In the genomic region with DNA sequence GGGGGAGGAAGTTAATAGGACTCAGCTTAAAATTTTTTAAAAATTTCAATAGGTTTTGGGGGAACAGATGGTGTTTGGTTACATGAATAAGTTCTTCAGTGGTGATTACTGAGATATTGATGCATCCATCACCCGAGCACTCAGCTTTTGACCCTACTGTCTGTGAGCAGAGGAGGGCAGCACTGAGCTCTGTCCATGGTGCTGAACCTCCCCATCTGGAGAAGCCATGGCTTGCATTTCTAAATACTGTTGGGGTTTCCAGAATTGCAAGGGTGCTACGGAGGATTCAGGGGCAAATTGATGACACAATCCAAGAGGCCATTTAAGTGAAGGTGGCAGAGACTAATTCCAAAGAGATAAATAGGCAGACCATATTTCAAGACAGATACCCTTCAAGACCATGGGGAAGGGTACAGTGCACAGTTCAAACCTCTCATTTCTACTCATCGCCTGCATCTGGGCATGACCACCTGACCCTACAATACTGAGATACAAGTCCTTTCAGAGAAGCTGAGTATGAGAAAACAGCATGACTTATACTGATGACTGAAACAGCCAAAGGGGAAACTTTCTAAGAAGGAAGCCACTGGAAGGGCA, we compare ENCODE assay signal across 9 cellular contexts. TPM values are rescaled to one million over a fixed set of nuclear protein-coding genes. Genes with fewer than 3 reads are reported as not detected.
A peak's percentile ranks its signal among the peaks of the same experiment; 100 is the strongest.
DNase-seq lines count a peak whose midpoint lies in the region; ATAC-seq and TF ChIP-seq lines count a peak whose summit lies in the region.
"Had no signal": no experiment of that assay in that cellular context is flagged by ENCODE, and none has a peak within 500 bp of the region (broad histone marks: within the 10 kb centered on the region; RNA-seq: fewer than 3 reads in every experiment).

No MANE protein-coding gene starts in this region.

- H2AFZ ChIP-seq in Karpas-422 (ENCODE audit: low read length) (no peak overlapping the region), mammary epithelial cell (ENCODE audit: low read depth, low read length) (no peak overlapping the region)

- 33% methylated on average over 3 of the region's 3 CpGs for WGBS in mammary epithelial cell (ENCODE audit: low coverage, missing lambda C conversion rate)

- in situ Hi-C loops in mammary epithelial cell (cut with MboI; ENCODE audit: low sequenced_read_pairs in 2 of 2) = no loop called here

- H3K27me3 ChIP-seq in Karpas-422 (ENCODE audit: low read length) (no peaks in the 10 kb centered on the region), mammary epithelial cell (ENCODE audit: insufficient read depth, low read length) (no peaks in the 10 kb centered on the region)

- TF ChIP-seq CTCF in VCaP (conservative IDR thresholded peaks at IDR 0.05) = 0 out of 2 replicates have a peak, but pooled peaks have one; percentile 6
- peak; percentile 23 to 42 for TF ChIP-seq CTCF in mammary epithelial cell (conservative IDR thresholded peaks at IDR 0.05 in 1 of 2, IDR thresholded peaks at IDR 0.05 in 1 of 2; ENCODE audit: extremely low read depth in 1 of 2, insufficient read depth in 1 of 2, low read depth in 1 of 2, low read length in 2 of 2)

- H3K27ac ChIP-seq in Karpas-422 (ENCODE audit: low read length) (no peak overlapping the region), VCaP (no peak overlapping the region), mammary epithelial cell (ENCODE audit: insufficient read depth, low read depth, low read length) (no peak overlapping the region)

- CTCF ChIA-PET in mammary epithelial cell (lab: Charles Lee; ENCODE audit: low non-redundant PET) = no interaction called here

- dilution Hi-C loops in mammary epithelial cell (cut with HindIII; ENCODE audit: low sequenced_read_pairs) = no loop called here

- no peaks in the 10 kb centered on the region for H3K4me1 ChIP-seq in Karpas-422 (ENCODE audit: low read length)
- no peaks in the 10 kb centered on the region for H3K4me1 ChIP-seq in mammary epithelial cell (ENCODE audit: insufficient read depth, low read length)

- H3K79me2 ChIP-seq in Karpas-422 (ENCODE audit: low read length) (no peaks in the 10 kb centered on the region), mammary epithelial cell (ENCODE audit: insufficient read depth, low read length) (no peaks in the 10 kb centered on the region)

- H3K9me2 ChIP-seq in Karpas-422 (replicated peaks; ENCODE audit: insufficient read depth, low read length) = no peaks in the 10 kb centered on the region

- ATAC-seq in left colon = peak; percentile 70
- no peak for ATAC-seq in GM21515 (IDR thresholded peaks at IDR 0.05; ENCODE audit: unreplicated experiment)

- H3K36me3 ChIP-seq in Karpas-422 (ENCODE audit: insufficient read depth, low read length) = no peaks in the 10 kb centered on the region
- H3K36me3 ChIP-seq in mammary epithelial cell (ENCODE audit: insufficient read depth, low read length) = no peaks in the 10 kb centered on the region

- DNase-seq in DMS53 (lab: John Stamatoyannopoulos, UW) (peak; percentile 78), Karpas-422 (peak; percentile 88), mammary epithelial cell (peak; percentile 67), left colon (peak; percentile 32 to 82), GOT3 (lab: John Stamatoyannopoulos, UW) (no peak)
- DNase-seq in stimulated activated CD4-positive, alpha-beta T cell treated with anti-CD3 and anti-CD28 coated beads, TNF-alpha, amount 100 ng/mL, for 24 hours (ENCODE audit: low read depth in 3 of 3) = peak; percentile 25 to 42 (median 42)

- intact Hi-C loops in mammary epithelial cell (cut with micrococcal nuclease) (no loop called here), left colon (cut with DNase I, micrococcal nuclease) (no loop called here)

- H3K9me3 ChIP-seq in Karpas-422 (ENCODE audit: low read length) (no peaks in the 10 kb centered on the region), mammary epithelial cell (replicated peaks; ENCODE audit: insufficient read depth, low read length) (no peaks in the 10 kb centered on the region)

- H3K9ac ChIP-seq in Karpas-422 (ENCODE audit: low read length) (no peak overlapping the region), mammary epithelial cell (ENCODE audit: insufficient read depth, low read length) (no peak overlapping the region)

- no TSS peak for BruUV-seq in mammary epithelial cell (replicated peaks; lab: Mats Ljungman, UMichigan)

- H3K4me2 ChIP-seq in Karpas-422 (ENCODE audit: low read depth, low read length, poor library complexity, severe bottlenecking) = no peak overlapping the region
- no peak overlapping the region for H3K4me2 ChIP-seq in mammary epithelial cell (ENCODE audit: insufficient read depth, low read depth, low read length)

- H3K4me3 ChIP-seq in Karpas-422 (ENCODE audit: low read length) = no peak overlapping the region
- no peak overlapping the region for H3K4me3 ChIP-seq in mammary epithelial cell (replicated peaks in 1 of 3; ENCODE audit: insufficient read depth in 1 of 3, low read depth in 2 of 3, low read length in 3 of 3)

- H4K20me1 ChIP-seq in Karpas-422 (ENCODE audit: insufficient read depth, low read depth, low read length) (0 out of 2 replicates have a peak, but pooled peaks cover 6% of the 10 kb centered on the region), mammary epithelial cell (ENCODE audit: insufficient read depth, low read length) (no peaks in the 10 kb centered on the region)

RNA-seq across cellular contexts. Expression of a gene that starts 17.2 kb away (rescaled TPM):
- not detected in 2 replicates for total RNA-seq in Karpas-422 (2014; rRNA removed; shearing (Covaris generic); ENCODE audit: low replicate concordance)
- total RNA-seq in mammary epithelial cell = under 1 TPM in 1 of 2 donors, not detected in 1; 0.07 TPM
- polyA plus RNA-seq in mammary epithelial cell = 0.01 TPM
- polyA minus RNA-seq in mammary epithelial cell = 0.47 TPM
- under 1 TPM; 0.06 to 0.42 TPM for total RNA-seq in left colon
- total RNA-seq: activated CD8-positive, alpha-beta memory T cell treated with anti-CD3 and anti-CD28 coated beads for 36 hours had no signal
